ENCODE assay signal across 30 cellular contexts in the genomic region with DNA sequence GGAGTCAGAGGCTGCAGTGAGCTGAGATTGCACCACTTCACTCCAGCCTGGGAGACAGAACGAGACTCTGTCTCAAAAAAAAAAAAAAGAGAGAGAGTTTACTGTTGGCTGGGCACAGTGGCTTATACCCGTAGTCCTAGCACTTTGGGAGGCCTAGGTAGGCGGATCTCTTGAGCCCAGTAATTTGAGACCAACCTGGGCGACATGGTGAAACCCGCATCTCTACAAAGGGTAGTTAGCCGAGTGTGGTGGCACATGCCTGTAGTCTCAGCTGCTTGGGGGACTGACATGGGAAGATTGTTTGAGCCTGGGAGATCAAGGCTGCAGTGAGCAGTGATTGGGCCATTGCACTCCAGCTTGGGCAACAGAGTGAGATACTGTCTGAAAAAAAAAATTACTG. TPM values are rescaled to one million over a fixed set of nuclear protein-coding genes. Genes with fewer than 3 reads are reported as not detected.
DNase-seq lines count a peak whose midpoint lies in the region; ATAC-seq, FAIRE-seq and TF ChIP-seq lines count a peak whose summit lies in the region.
"Had no signal": no experiment of that assay in that cellular context is flagged by ENCODE, and none has a peak within 500 bp of the region (broad histone marks: within the 10 kb centered on the region; RNA-seq: fewer than 3 reads in every experiment).

No MANE protein-coding gene starts in this region.

- H3K9me3 Mint-ChIP-seq in GM23338 (no peaks in the 10 kb centered on the region), endodermal cell (no peaks in the 10 kb centered on the region), nephron progenitor cell (no peaks in the 10 kb centered on the region)
- H3K9me3 Mint-ChIP-seq: CD4-positive, alpha-beta memory T cell; IgD-negative memory B cell had no signal

- H3K36me3 Mint-ChIP-seq in GM23338 (ENCODE audit: low read depth) (peaks cover 8% of the 10 kb centered on the region; the same call in 2 of the 3 replicates), endodermal cell (ENCODE audit: low read depth) (peaks cover 26% of the 10 kb centered on the region), nephron progenitor cell (ENCODE audit: low read depth) (peaks cover 36% of the 10 kb centered on the region)

- no peak overlapping the region for H3K9ac ChIP-seq in endodermal cell (ENCODE audit: extremely low read depth, low read length, poor library complexity, severe bottlenecking)
- H3K9ac ChIP-seq: BLaER1 treated with 17β-estradiol and CSF1 and Interleukin-3, amounts not matched to agents 10 nM and 100 nM; GM23248 had no signal

- H3K27ac Mint-ChIP-seq in GM23338, result peak overlapping the region; percentile 63
- H3K27ac Mint-ChIP-seq in endodermal cell, result peak overlapping the region; percentile 27
- peak overlapping the region; percentile 73 for H3K27ac Mint-ChIP-seq in nephron progenitor cell

- no peaks in the 10 kb centered on the region for H3K9me3 ChIP-seq in endodermal cell (ENCODE audit: control insufficient read depth, low read length)
- H3K9me3 ChIP-seq: A549; BLaER1 treated with 17β-estradiol and CSF1 and Interleukin-3, amounts not matched to agents 10 nM and 100 nM; SJCRH30 had no signal

- H3K4me3 Mint-ChIP-seq in GM23338, result no peak overlapping the region
- no peak overlapping the region for H3K4me3 Mint-ChIP-seq in endodermal cell
- no peak overlapping the region for H3K4me3 Mint-ChIP-seq in nephron progenitor cell
- H3K4me3 Mint-ChIP-seq: CD4-positive, alpha-beta memory T cell; IgD-negative memory B cell had no signal

- ATAC-seq in GM23338 (peak; percentile 93), HG03571 (IDR thresholded peaks at IDR 0.05; ENCODE audit: unreplicated experiment) (no peak)
- ATAC-seq: A549, Right ventricle myocardium inferior, SK-N-SH treated with all-trans-retinoic acid at 6 μM for 48 hours had no signal

- no peak for TF ChIP-seq RAD21 in Ishikawa (IDR thresholded peaks at IDR 0.05; ENCODE audit: low read depth)

- no peaks in the 10 kb centered on the region for H3K27me3 ChIP-seq in GM23338 (ENCODE audit: insufficient read depth)
- H3K27me3 ChIP-seq in endodermal cell (ENCODE audit: control insufficient read depth, insufficient read depth, low read length, poor library complexity, severe bottlenecking), result no peaks in the 10 kb centered on the region
- H3K27me3 ChIP-seq: BLaER1 treated with 17β-estradiol and CSF1 and Interleukin-3, amounts not matched to agents 10 nM and 100 nM; SJCRH30 had no signal

- H3K27ac ChIP-seq in GM23338 (ENCODE audit: low read depth) (no peak overlapping the region), endodermal cell (ENCODE audit: low read depth, low read length) (no peak overlapping the region)
- H3K27ac ChIP-seq: A549; BLaER1 treated with 17β-estradiol and CSF1 and Interleukin-3, amounts not matched to agents 10 nM and 100 nM; GM23248; HL-60; PC-9; SJCRH30 had no signal

- no peak for TF ChIP-seq EP300 in Ishikawa (IDR thresholded peaks at IDR 0.05; ENCODE audit: borderline replicate concordance)

- H3K36me3 ChIP-seq in GM23338 (ENCODE audit: insufficient read depth), result peaks cover 5% of the 10 kb centered on the region; the same call in 1 of the 2 replicates
- H3K36me3 ChIP-seq in endodermal cell (ENCODE audit: control insufficient read depth, insufficient read depth, low read length), result peaks cover 11% of the 10 kb centered on the region

- H3K4me1 ChIP-seq in GM23338 (ENCODE audit: insufficient read depth), result peaks cover 35% of the 10 kb centered on the region
- H3K4me1 ChIP-seq in endodermal cell (ENCODE audit: control insufficient read depth, insufficient read depth, low read length), result no peaks in the 10 kb centered on the region
- H3K4me1 ChIP-seq: BLaER1 treated with 17β-estradiol and CSF1 and Interleukin-3, amounts not matched to agents 10 nM and 100 nM; SJCRH30 had no signal

- no peak for TF ChIP-seq CTCF in GM23338 (conservative IDR thresholded peaks at IDR 0.05; ENCODE audit: low read depth in 2 of 2)
- no peak for TF ChIP-seq CTCF in endodermal cell (conservative IDR thresholded peaks at IDR 0.05)
- TF ChIP-seq CTCF in nephron progenitor cell (IDR thresholded peaks at IDR 0.05), result no peak

- no peak overlapping the region for H2AFZ ChIP-seq in GM23338
- H2AFZ ChIP-seq: GM23248, PC-9 had no signal

- H3K79me2 ChIP-seq in GM23338 (replicated peaks; ENCODE audit: insufficient read depth), result 0 out of 2 replicates have a peak, but pooled peaks cover 4% of the 10 kb centered on the region

- H3K4me3 ChIP-seq in GM23338, result no peak overlapping the region
- H3K4me3 ChIP-seq in endodermal cell (ENCODE audit: low read length), result no peak overlapping the region
- H3K4me3 ChIP-seq: A549; BLaER1 treated with 17β-estradiol and CSF1 and Interleukin-3, amounts not matched to agents 10 nM and 100 nM; GM23248; PC-9; SJCRH30 had no signal

- H4K20me1 ChIP-seq in GM23338 (replicated peaks; ENCODE audit: insufficient read depth), result no peaks in the 10 kb centered on the region
- H4K20me1 ChIP-seq: BLaER1 treated with 17β-estradiol and CSF1 and Interleukin-3, amounts not matched to agents 10 nM and 100 nM had no signal

- DNase-seq in GM23338 (ENCODE audit: low spot score), result peak; percentile 64
- DNase-seq in endodermal cell, result peak; percentile 58
- no peak for DNase-seq in nephron progenitor cell
- DNase-seq in CD1c-positive myeloid dendritic cell (ENCODE audit: extremely low spot score), result no peak
- no peak for DNase-seq in frontal cortex (ENCODE audit: low spot score in 2 of 2)
- DNase-seq: AML-193; CD4-positive, alpha-beta memory T cell; COR-L47; DMS53; GM23248; HCEC 1CT; NCI-H1092 treated with DMSO at 0.1 percent for 48 hours; NCI-H1436; NCI-H187; NCI-H2081 treated with DMSO at 0.1 percent for 48 hours; NCI-H345; NCI-H524 treated with DMSO at 0.1 percent for 48 hours; NCI-H82; NK-92 treated with Interleukin-12 subunit alpha and Interleukin-12 subunit beta, amount 100 ng/mL, for 24 hours; PC-9; SJCRH30 had no signal

- no peak for FAIRE-seq in frontal cortex (lab: Jason Lieb, UNC)
- FAIRE-seq: A549, GM18507 had no signal

- H3K27me3 Mint-ChIP-seq in GM23338 (ENCODE audit: insufficient read depth, low read depth, poor library complexity) (peaks cover 1% of the 10 kb centered on the region), endodermal cell (ENCODE audit: insufficient read depth) (no peaks in the 10 kb centered on the region), nephron progenitor cell (ENCODE audit: low read depth, poor library complexity) (peaks cover 4% of the 10 kb centered on the region)
- H3K27me3 Mint-ChIP-seq: CD4-positive, alpha-beta memory T cell; IgD-negative memory B cell had no signal

- H3K9me2 ChIP-seq in GM23338 (ENCODE audit: insufficient read depth), result no peaks in the 10 kb centered on the region

- H3K4me1 Mint-ChIP-seq in GM23338, result peaks cover 43% of the 10 kb centered on the region
- H3K4me1 Mint-ChIP-seq in endodermal cell, result peaks cover 7% of the 10 kb centered on the region
- H3K4me1 Mint-ChIP-seq in nephron progenitor cell, result peaks cover 44% of the 10 kb centered on the region

- WGBS in endodermal cell (ENCODE audit: insufficient coverage in 1 of 2, insufficient read length in 1 of 2), 2 experiments, result 62 to 88% methylated on average over 3 to 6 of the region's 6 CpGs

- peak overlapping the region; percentile 25; the same call in 1 of the 2 replicates for H3K4me2 ChIP-seq in GM23338
- H3K4me2 ChIP-seq: A549; BLaER1 treated with 17β-estradiol and CSF1 and Interleukin-3, amounts not matched to agents 10 nM and 100 nM; PC-9 had no signal

- H3F3A ChIP-seq in GM23338 (replicated peaks; ENCODE audit: low read depth), result no peaks in the 10 kb centered on the region

TF ChIP-seq in GM23338, 12 proteins besides CTCF, POLR2A, EP300 and RAD21 (continues in another document):
- TF ChIP-seq JUNB (IDR thresholded peaks at IDR 0.05; ENCODE audit: unreplicated experiment), result no peak
- TF ChIP-seq, protein P1, sequence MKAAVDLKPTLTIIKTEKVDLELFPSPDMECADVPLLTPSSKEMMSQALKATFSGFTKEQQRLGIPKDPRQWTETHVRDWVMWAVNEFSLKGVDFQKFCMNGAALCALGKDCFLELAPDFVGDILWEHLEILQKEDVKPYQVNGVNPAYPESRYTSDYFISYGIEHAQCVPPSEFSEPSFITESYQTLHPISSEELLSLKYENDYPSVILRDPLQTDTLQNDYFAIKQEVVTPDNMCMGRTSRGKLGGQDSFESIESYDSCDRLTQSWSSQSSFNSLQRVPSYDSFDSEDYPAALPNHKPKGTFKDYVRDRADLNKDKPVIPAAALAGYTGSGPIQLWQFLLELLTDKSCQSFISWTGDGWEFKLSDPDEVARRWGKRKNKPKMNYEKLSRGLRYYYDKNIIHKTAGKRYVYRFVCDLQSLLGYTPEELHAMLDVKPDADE (IDR thresholded peaks at IDR 0.05), result no peak
- TF ChIP-seq EZH2phosphoT487 (IDR thresholded peaks at IDR 0.05; ENCODE audit: unreplicated experiment), result no peak
- TF ChIP-seq NANOG (IDR thresholded peaks at IDR 0.05; ENCODE audit: borderline replicate concordance), result no peak
- TF ChIP-seq EZH2 (IDR thresholded peaks at IDR 0.05; ENCODE audit: low read depth, unreplicated experiment), result no peak

TF ChIP-seq in Ishikawa, 13 proteins besides CTCF, POLR2A, EP300 and RAD21:
- TF ChIP-seq NFIC (IDR thresholded peaks at IDR 0.05), result no peak
- TF ChIP-seq, protein P2, sequence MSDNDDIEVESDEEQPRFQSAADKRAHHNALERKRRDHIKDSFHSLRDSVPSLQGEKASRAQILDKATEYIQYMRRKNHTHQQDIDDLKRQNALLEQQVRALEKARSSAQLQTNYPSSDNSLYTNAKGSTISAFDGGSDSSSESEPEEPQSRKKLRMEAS (IDR thresholded peaks at IDR 0.05), result 0 out of 2 replicates have a peak, but pooled peaks have one; percentile 22

RNA-seq across cellular contexts. Expression of a gene that starts 12.6 kb away (rescaled TPM):
- 7.7 and 9.9 TPM in 2 replicates for total RNA-seq in GM23338 (2014; rRNA removed; shearing (Covaris generic))
- 8.8 and 11.1 TPM in 2 replicates for polyA plus RNA-seq in GM23338 (2016; fragmentation: Nextera tagmentation; extraction: Ambion mirVana)
- total RNA-seq in endodermal cell (10 to 100 TPM in 1 of 2 donors, 1 to 10 TPM in 1; 10.0 to 12.1 TPM), frontal cortex (13.9 TPM)
- 26.1 TPM for polyA plus RNA-seq in endodermal cell (2013, experiment 1 of 2)
- polyA plus RNA-seq in endodermal cell (2013, experiment 2 of 2), result 22.3 TPM

RNA-seq across cellular contexts. Expression of a gene that starts 44.4 kb away (rescaled TPM):
- total RNA-seq in GM23338 (2014; rRNA removed; shearing (Covaris generic)), result 11.5 and 12.3 TPM in 2 replicates
- 2.5 and 3.6 TPM in 2 replicates for polyA plus RNA-seq in GM23338 (2016; fragmentation: Nextera tagmentation; extraction: Ambion mirVana)
- total RNA-seq in endodermal cell (10 to 100 TPM in 1 of 2 donors, 1 to 10 TPM in 1; 7.7 to 10.6 TPM), frontal cortex (4.1 TPM)
- polyA plus RNA-seq in endodermal cell (2013, experiment 1 of 2), result 9.5 TPM
- 10.2 TPM for polyA plus RNA-seq in endodermal cell (2013, experiment 2 of 2)

Comparison
In these comparisons a context has a peak if more than half of its experiments do, and no peak if none do; other contexts are left out.
1. DNase-seq: peak in GM23338 (single experiment) and endodermal cell (single experiment); none in nephron progenitor cell (single experiment), CD1c-positive myeloid dendritic cell (single experiment) and frontal cortex (0 of 2).
2. Peak in every context shown above with its lines, with median percentiles within 50 percentile points of each other: H3K27ac Mint-ChIP-seq.